Comparison of ENCODE assay signal across 8 cellular contexts in the genomic region with DNA sequence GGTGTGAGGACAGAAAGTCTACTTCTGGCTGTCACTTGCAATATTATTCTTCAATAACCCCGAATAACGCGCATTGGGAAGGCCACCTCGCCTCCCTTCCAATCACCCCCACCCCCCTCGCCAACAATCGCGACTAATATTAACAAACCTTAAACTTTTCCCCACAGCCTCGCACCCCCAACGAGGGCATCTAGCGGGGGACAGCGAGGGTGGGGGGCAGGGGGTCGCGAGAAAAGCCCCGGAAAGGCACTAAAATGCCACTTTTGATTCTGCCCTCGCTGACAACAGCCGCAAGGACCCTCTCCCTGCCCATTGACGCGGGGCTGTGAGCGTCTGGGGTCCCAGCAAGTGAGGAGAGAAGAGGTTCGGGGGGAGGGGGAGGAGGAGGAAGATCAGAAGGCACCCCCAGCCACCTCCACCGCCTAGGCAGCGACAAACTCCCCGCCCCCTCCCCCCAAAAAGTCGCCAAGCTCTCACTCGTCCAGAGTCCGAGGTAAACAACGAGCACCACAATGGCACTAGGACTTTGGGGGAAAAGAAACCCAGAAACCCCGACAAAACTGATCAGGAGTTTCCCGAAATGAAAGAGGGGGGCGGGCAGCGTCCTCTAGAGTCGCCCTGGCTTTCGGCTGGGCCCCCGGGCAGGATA. TPM values are rescaled to one million over a fixed set of nuclear protein-coding genes. Genes with fewer than 3 reads are reported as not detected.
DNase-seq lines count a peak whose midpoint lies in the region; ATAC-seq and TF ChIP-seq lines count a peak whose summit lies in the region.

No MANE protein-coding gene starts in this region.

- POLR2A ChIA-PET in naive thymus-derived CD8-positive, alpha-beta T cell (lab: Charles Lee) = interaction anchor here (0.6 to 6.8 kb wide), 15 partner anchors 9 to 1540 kb away, joined by 3 to 65 read pairs (median 9); partner anchors contain the start of gene PLCL2

- H3K27me3 Mint-ChIP-seq in endothelial cell (ENCODE audit: unreplicated experiment) = peaks cover 12% of the 10 kb centered on the region
- no peaks in the 10 kb centered on the region for H3K27me3 Mint-ChIP-seq in naive thymus-derived CD8-positive, alpha-beta T cell

- H3K27me3 ChIP-seq in SJSA1 (replicated peaks) = peaks cover 30% of the 10 kb centered on the region

- H3K27ac ChIP-seq in SJSA1 = no peak overlapping the region

- H3K9me3 Mint-ChIP-seq in endothelial cell (ENCODE audit: unreplicated experiment) = no peaks in the 10 kb centered on the region
- no peaks in the 10 kb centered on the region for H3K9me3 Mint-ChIP-seq in naive thymus-derived CD8-positive, alpha-beta T cell

- peak; percentile 1 for ATAC-seq in naive thymus-derived CD8-positive, alpha-beta T cell
- no peak for ATAC-seq in HG02678 (IDR thresholded peaks at IDR 0.05; ENCODE audit: unreplicated experiment)

- peaks cover 4% of the 10 kb centered on the region for H3K36me3 Mint-ChIP-seq in endothelial cell (ENCODE audit: low read depth, unreplicated experiment)
- H3K36me3 Mint-ChIP-seq in naive thymus-derived CD8-positive, alpha-beta T cell = peaks cover 8 to 23% (median 11%) of the 10 kb centered on the region in 3 donors

- peak overlapping the region; percentile 51 for H3K4me3 ChIP-seq in SJSA1

- no peaks in the 10 kb centered on the region for H3K9me3 ChIP-seq in SJSA1 (replicated peaks)

- peak overlapping the region; percentile 96 for H3K4me3 Mint-ChIP-seq in endothelial cell (ENCODE audit: unreplicated experiment)
- peak overlapping the region; percentile 93 to 99 (median 96) for H3K4me3 Mint-ChIP-seq in naive thymus-derived CD8-positive, alpha-beta T cell

- no peaks in the 10 kb centered on the region; the same call in 1 of the 2 replicates for H3K4me1 ChIP-seq in SJSA1 (replicated peaks)

- H3K27ac Mint-ChIP-seq in endothelial cell (ENCODE audit: unreplicated experiment) = peak overlapping the region; percentile 88
- H3K27ac Mint-ChIP-seq in naive thymus-derived CD8-positive, alpha-beta T cell = peak overlapping the region; percentile 94 to 99 (median 98)

- DNase-seq in DMS 273 (lab: John Stamatoyannopoulos, UW; ENCODE audit: unreplicated experiment) (peak; percentile 24), DMS 273 treated with DMSO at 0.1 percent for 48 hours (lab: John Stamatoyannopoulos, UW) (no peak), SJSA1 (ENCODE audit: low read depth in 1 of 2, low spot score in 2 of 2) (no peak), endothelial cell (ENCODE audit: low spot score) (no peak), superior temporal gyrus (ENCODE audit: extremely low spot score) (no peak), T1000 (lab: John Stamatoyannopoulos, UW) (no peak)
- DNase-seq in naive thymus-derived CD8-positive, alpha-beta T cell = peak in 1 of 10 donors; percentile 63

- H3K36me3 ChIP-seq in SJSA1 = no peaks in the 10 kb centered on the region

- TF ChIP-seq CTCF in endothelial cell (IDR thresholded peaks at IDR 0.05; ENCODE audit: unreplicated experiment) = no peak

- peaks cover 18% of the 10 kb centered on the region for H3K4me1 Mint-ChIP-seq in endothelial cell (ENCODE audit: unreplicated experiment)
- peaks cover 37 to 79% (median 67%) of the 10 kb centered on the region in 4 donors for H3K4me1 Mint-ChIP-seq in naive thymus-derived CD8-positive, alpha-beta T cell

RNA-seq across cellular contexts. Expression of gene SATB1, which starts 0.8 kb away (rescaled TPM):
- 1.1 TPM in 1 of 2 replicates, not detected in the other for total RNA-seq in SJSA1 (2014; rRNA removed; shearing (Covaris generic))
- 28.2 TPM for total RNA-seq in endothelial cell (ENCODE audit: unreplicated experiment)
- 100 to 1,000 TPM; 429 to 436 TPM for total RNA-seq in naive thymus-derived CD8-positive, alpha-beta T cell
- polyA plus RNA-seq in naive thymus-derived CD8-positive, alpha-beta T cell = 100 to 1,000 TPM; 196 to 265 (median 242) TPM

Comparison
In these comparisons a context has a peak if more than half of its experiments do, and no peak if none do; other contexts are left out.
1. RNA of gene SATB1, which starts 0.8 kb away (total RNA-seq): 429 to 436 TPM in naive thymus-derived CD8-positive, alpha-beta T cell; 28.2 TPM in endothelial cell (single experiment) and 1.1 TPM in SJSA1; every median in the first group is over 10 times any median in the second.